ENCODE assay signal across 10 cellular contexts in genomic region chr14:69667938-69668336, GRCh38. TPM values are rescaled to one million over a fixed set of nuclear protein-coding genes. Genes with fewer than 3 reads are reported as not detected.
A peak's percentile ranks its signal among the peaks of the same experiment; 100 is the strongest.
DNase-seq lines count a peak whose midpoint lies in the region; ATAC-seq and TF ChIP-seq lines count a peak whose summit lies in the region.
"Had no signal": no experiment of that assay in that cellular context is flagged by ENCODE, and none has a peak within 500 bp of the region (broad histone marks: within the 10 kb centered on the region; RNA-seq: fewer than 3 reads in every experiment).

No MANE protein-coding gene starts in this region.

- 73% methylated on average over 4 of the region's 4 CpGs for WGBS in hepatocyte (ENCODE audit: low lambda C conversion rate, missing lambda C conversion rate)
- WGBS in trophoblast cell (ENCODE audit: extremely low coverage, insufficient coverage, insufficient read length), result no CpG with 5 or more reads among the region's 4 CpGs

- H3K23ac ChIP-seq in trophoblast cell (ENCODE audit: low read length), result no peak overlapping the region

- no peak overlapping the region for H3K9ac ChIP-seq in trophoblast cell (ENCODE audit: low read length)
- H3K9ac ChIP-seq: parathyroid adenoma had no signal

- H4K91ac ChIP-seq in trophoblast cell (ENCODE audit: low read depth, low read length), result no peak overlapping the region

- no peak overlapping the region for H4K8ac ChIP-seq in trophoblast cell (ENCODE audit: low read depth, low read length)

- H3K27ac ChIP-seq in hepatocyte (no peak overlapping the region), trophoblast cell (ENCODE audit: low read depth, low read length) (no peak overlapping the region)
- H3K27ac ChIP-seq: colonic mucosa, parathyroid adenoma had no signal

- peak; percentile 31 for ATAC-seq in GM18498 (IDR thresholded peaks at IDR 0.05; ENCODE audit: unreplicated experiment)
- peak; percentile 36 for ATAC-seq in GM21526 (IDR thresholded peaks at IDR 0.05; ENCODE audit: low FRiP score, unreplicated experiment)
- ATAC-seq in mucosa of descending colon, result peak; percentile 3

- H3K79me1 ChIP-seq in trophoblast cell (ENCODE audit: low read length), result no peaks in the 10 kb centered on the region

- H4K12ac ChIP-seq in trophoblast cell (ENCODE audit: low read depth, low read length), result no peak overlapping the region

- H3K36me3 ChIP-seq in mucosa of descending colon (ENCODE audit: low read depth) (no peaks in the 10 kb centered on the region), hepatocyte (replicated peaks; ENCODE audit: insufficient read depth, low read depth) (no peaks in the 10 kb centered on the region), trophoblast cell (ENCODE audit: control insufficient read depth in 1 of 2, insufficient read depth in 2 of 2, low read length in 2 of 2) (no peaks in the 10 kb centered on the region)
- H3K36me3 ChIP-seq: colonic mucosa had no signal

- no peak overlapping the region for H2BK5ac ChIP-seq in trophoblast cell (ENCODE audit: low read depth, low read length, poor library complexity)

- peaks cover 76 to 86% (median 77%) of the 10 kb centered on the region in 3 donors for H3K4me1 Mint-ChIP-seq in IgD-negative memory B cell

- no peak overlapping the region for H2AFZ ChIP-seq in hepatocyte
- no peak overlapping the region for H2AFZ ChIP-seq in trophoblast cell (ENCODE audit: insufficient read depth, low read length, poor library complexity)
- H2AFZ ChIP-seq: parathyroid adenoma had no signal

- H3K18ac ChIP-seq in trophoblast cell (ENCODE audit: low read length), result no peak overlapping the region

- H2BK120ac ChIP-seq in trophoblast cell (ENCODE audit: insufficient read depth, low read length, poor library complexity), result no peak overlapping the region

- no peak overlapping the region for H3K4ac ChIP-seq in trophoblast cell (ENCODE audit: low read depth, low read length)

- peaks cover 0 to 2% (median 2%) of the 10 kb centered on the region in 3 donors for H3K9me3 Mint-ChIP-seq in IgD-negative memory B cell

- no peaks in the 10 kb centered on the region for H3K27me3 ChIP-seq in hepatocyte
- no peaks in the 10 kb centered on the region for H3K27me3 ChIP-seq in trophoblast cell (ENCODE audit: insufficient read depth, low read length)
- H3K27me3 ChIP-seq: colonic mucosa had no signal

- peaks cover 7% of the 10 kb centered on the region for H3K36me3 Mint-ChIP-seq in IgD-negative memory B cell

- peaks cover 21% of the 10 kb centered on the region for H3K4me1 ChIP-seq in mucosa of descending colon (ENCODE audit: low read depth)
- H3K4me1 ChIP-seq in hepatocyte (ENCODE audit: insufficient read depth), result peaks cover 47% of the 10 kb centered on the region
- H3K4me1 ChIP-seq in trophoblast cell (ENCODE audit: control insufficient read depth in 1 of 2, insufficient read depth in 2 of 2, low read length in 2 of 2), result peaks cover 2 to 3% of the 10 kb centered on the region in 2 experiments

- intact Hi-C loops in mucosa of descending colon (cut with DNase I, micrococcal nuclease), result loop anchor here in 1 of 2 donors (10.0 kb wide), 1 partner anchor 53 kb away; the partner anchor contains the start of gene SUSD6

- H3K4me2 ChIP-seq in hepatocyte (no peak overlapping the region), trophoblast cell (ENCODE audit: low read length) (no peak overlapping the region)

- H3K9me2 ChIP-seq in hepatocyte (replicated peaks; ENCODE audit: insufficient read depth), result no peaks in the 10 kb centered on the region

- peak overlapping the region in 3 of 4 donors; percentile 8 to 74 (median 29) for H3K4me3 Mint-ChIP-seq in IgD-negative memory B cell

- H3K9me3 ChIP-seq in mucosa of descending colon (no peaks in the 10 kb centered on the region), hepatocyte (ENCODE audit: low read depth) (no peaks in the 10 kb centered on the region), trophoblast cell (ENCODE audit: insufficient read depth, low read depth, low read length) (no peaks in the 10 kb centered on the region)
- H3K9me3 ChIP-seq: colonic mucosa had no signal

- peaks cover 23% of the 10 kb centered on the region for H4K20me1 ChIP-seq in hepatocyte (ENCODE audit: insufficient read depth, poor library complexity, severe bottlenecking)

- H3K79me2 ChIP-seq in hepatocyte (peaks cover 89% of the 10 kb centered on the region), trophoblast cell (ENCODE audit: control insufficient read depth, insufficient read depth, low read length, poor library complexity) (peaks cover 2% of the 10 kb centered on the region)

- TF ChIP-seq CTCF in mucosa of descending colon (IDR thresholded peaks at IDR 0.05), result no peak
- TF ChIP-seq CTCF in hepatocyte (IDR thresholded peaks at IDR 0.05; ENCODE audit: poor library complexity), result no peak

- no peak overlapping the region for H2AK5ac ChIP-seq in trophoblast cell (ENCODE audit: low read length)

- no peak overlapping the region for H3K4me3 ChIP-seq in mucosa of descending colon
- no peak overlapping the region for H3K4me3 ChIP-seq in hepatocyte
- no peak overlapping the region for H3K4me3 ChIP-seq in trophoblast cell (ENCODE audit: low read depth, low read length)
- H3K4me3 ChIP-seq: colonic mucosa had no signal

- no peak overlapping the region for H2BK12ac ChIP-seq in trophoblast cell (ENCODE audit: low read length)

- peaks cover 5% of the 10 kb centered on the region for H3K27me3 Mint-ChIP-seq in IgD-negative memory B cell

- peak overlapping the region; percentile 73 to 93 (median 87) for H3K27ac Mint-ChIP-seq in IgD-negative memory B cell

- no peak overlapping the region for H3K14ac ChIP-seq in trophoblast cell (ENCODE audit: low read length)

- DNase-seq in mucosa of descending colon, result no peak
- DNase-seq in HT-29 (ENCODE audit: low spot score), result no peak
- no peak for DNase-seq in hepatocyte (ENCODE audit: low spot score)
- no peak for DNase-seq in stimulated activated CD4-positive, alpha-beta T cell treated with anti-CD3 and anti-CD28 coated beads, Interleukin-2, amount 100 ng/mL, for 24 hours
- DNase-seq in trophoblast cell, result no peak
- DNase-seq: colonic mucosa had no signal

RNA-seq across cellular contexts. Expression of gene SUSD6, which starts 56.5 kb away (rescaled TPM):
- polyA plus RNA-seq in IgD-negative memory B cell, result 14.3 TPM
- total RNA-seq in mucosa of descending colon, result 10 to 100 TPM; 56.3 to 98.3 (median 95.6) TPM
- 6.1 and 10.9 TPM in 2 replicates for total RNA-seq in HT-29 (2014; rRNA removed; shearing (Covaris generic))
- total RNA-seq in hepatocyte, result 16.2 and 28.4 TPM in 2 replicates
- polyA plus RNA-seq in hepatocyte, result 15.7 and 16.3 TPM in 2 replicates
- 5.4 and 5.5 TPM in 2 replicates for polyA plus RNA-seq in trophoblast cell (2013)
